ENCODE assay signal across 22 cellular contexts in genomic region chr7:149794665-149795064, GRCh38. TPM values are rescaled to one million over a fixed set of nuclear protein-coding genes. Genes with fewer than 3 reads are reported as not detected.
"Had no signal": no experiment of that assay in that cellular context is flagged by ENCODE, and none has a peak within 500 bp of the region (broad histone marks: within the 10 kb centered on the region; RNA-seq: fewer than 3 reads in every experiment).

No MANE protein-coding gene starts in this region.

- H3K4me3 ChIP-seq: body of pancreas, lower lobe of right lung, prostate gland, right atrium auricular region, skin epidermis, testis had no signal

- H3K36me3 ChIP-seq: lower lobe of right lung, prostate gland, right atrium auricular region had no signal

- H3K4me3 Mint-ChIP-seq: activated naive CD8-positive, alpha-beta T cell treated with anti-CD3 and anti-CD28 coated beads, Interleukin-2, amount 10 ng/mL, durations not matched to agents 7 days and 5 days; effector memory CD8-positive, alpha-beta T cell; stimulated activated naive CD8-positive, alpha-beta T cell treated with anti-CD3 and anti-CD28 coated beads, Interleukin-15, amount 100 ng/mL, for 72 hours; T-helper 17 cell; type B pancreatic cell had no signal

- H3K36me3 Mint-ChIP-seq: activated naive CD8-positive, alpha-beta T cell treated with anti-CD3 and anti-CD28 coated beads, Interleukin-2, amount 10 ng/mL, durations not matched to agents 7 days and 5 days; type B pancreatic cell had no signal

- H3K4me1 ChIP-seq: lower lobe of right lung, prostate gland, testis had no signal

- H3K9me3 ChIP-seq: body of pancreas, lower lobe of right lung, prostate gland, right atrium auricular region, testis had no signal

- H3K27me3 ChIP-seq: body of pancreas, testis had no signal

- DNase-seq: activated CD4-positive, alpha-beta T cell treated with anti-CD3 and anti-CD28 coated beads for 1 hour; activated CD4-positive, alpha-beta T cell treated with anti-CD3 and anti-CD28 coated beads, Interleukin-2, amount 50 U/mL, for 48 hours; activated naive CD4-positive, alpha-beta T cell; activated naive CD8-positive, alpha-beta T cell treated with anti-CD3 and anti-CD28 coated beads, Interleukin-2, amount 10 ng/mL, durations not matched to agents 7 days and 5 days; activated T-cell treated with anti-CD3 and anti-CD28 coated beads for 4 hours; amygdala; body of pancreas; caudate nucleus; effector memory CD8-positive, alpha-beta T cell; left colon; lower lobe of right lung; midbrain; stimulated activated naive CD8-positive, alpha-beta T cell treated with anti-CD3 and anti-CD28 coated beads, Interleukin-15, amount 100 ng/mL, for 72 hours; T-helper 17 cell; testis had no signal

- ATAC-seq: body of pancreas; effector memory CD8-positive, alpha-beta T cell; left colon; lower lobe of right lung; stimulated activated naive CD8-positive, alpha-beta T cell treated with anti-CD3 and anti-CD28 coated beads, Interleukin-15, amount 100 ng/mL, for 72 hours; T-helper 17 cell had no signal

- H3K27ac ChIP-seq: body of pancreas, lower lobe of right lung, prostate gland, right atrium auricular region, skin epidermis, testis, VCaP had no signal

- H3K9me3 Mint-ChIP-seq: activated naive CD8-positive, alpha-beta T cell treated with anti-CD3 and anti-CD28 coated beads, Interleukin-2, amount 10 ng/mL, durations not matched to agents 7 days and 5 days; effector memory CD8-positive, alpha-beta T cell; stimulated activated naive CD8-positive, alpha-beta T cell treated with anti-CD3 and anti-CD28 coated beads, Interleukin-15, amount 100 ng/mL, for 72 hours; type B pancreatic cell had no signal

- FAIRE-seq: islet of Langerhans had no signal

- H3K27ac Mint-ChIP-seq: activated naive CD8-positive, alpha-beta T cell treated with anti-CD3 and anti-CD28 coated beads, Interleukin-2, amount 10 ng/mL, durations not matched to agents 7 days and 5 days; effector memory CD8-positive, alpha-beta T cell; stimulated activated naive CD8-positive, alpha-beta T cell treated with anti-CD3 and anti-CD28 coated beads, Interleukin-15, amount 100 ng/mL, for 72 hours; T-helper 17 cell; type B pancreatic cell had no signal

RNA-seq across cellular contexts. Expression of gene ZNF467, which starts 21.3 kb away (rescaled TPM):
- total RNA-seq: osteoblast had no signal
